ENCODE assay signal across 8 cellular contexts in the genomic region with DNA sequence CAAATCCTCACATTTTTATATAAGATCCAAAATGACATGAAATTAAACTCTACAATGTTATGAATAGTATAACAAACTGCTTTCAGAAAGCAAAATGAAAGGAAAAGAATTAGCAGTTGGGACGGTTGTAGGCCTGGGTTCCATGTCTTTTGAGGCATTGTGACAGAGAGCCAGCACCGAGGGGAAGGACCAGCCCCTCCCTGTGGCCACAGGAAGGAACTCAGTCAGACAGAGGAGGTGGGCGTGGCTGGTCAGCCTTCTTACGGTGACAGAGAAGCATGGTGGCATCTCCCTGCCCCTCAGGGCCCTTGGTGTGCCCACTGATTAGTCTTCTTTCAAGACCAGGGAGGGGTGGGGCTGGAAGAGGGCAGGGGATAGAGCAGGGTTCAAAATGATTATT. TPM values are rescaled to one million over a fixed set of nuclear protein-coding genes. Genes with fewer than 3 reads are reported as not detected.
A peak's percentile ranks its signal among the peaks of the same experiment; 100 is the strongest.
DNase-seq lines count a peak whose midpoint lies in the region; ATAC-seq and TF ChIP-seq lines count a peak whose summit lies in the region.

No MANE protein-coding gene starts in this region.

- TF ChIP-seq POLR2A in testis (IDR thresholded peaks at IDR 0.05): no peak

- peak in 6 of 8 donors; percentile 41 to 73 (median 54) for ATAC-seq in heart right ventricle
- no peak for ATAC-seq in GM19452 (IDR thresholded peaks at IDR 0.05; ENCODE audit: unreplicated experiment)

- peak; percentile 74 for DNase-seq in ELF-1 (ENCODE audit: low read depth, low spot score)
- DNase-seq in H7: peak; percentile 80
- DNase-seq in NCI-H524 treated with DMSO at 0.1 percent for 48 hours (lab: John Stamatoyannopoulos, UW): peak; percentile 42
- peak; percentile 40 for DNase-seq in activated T-cell treated with anti-CD3 and anti-CD28 coated beads, Interleukin-2, amount 50 U/mL, for 1 hour
- DNase-seq in heart right ventricle: peak; percentile 47 to 52
- peak; percentile 73 for DNase-seq in testis
- DNase-seq in NCI-H774 (lab: John Stamatoyannopoulos, UW): no peak

- H3K27ac ChIP-seq in heart right ventricle (peak overlapping the region in 2 of 10 donors; percentile 35 to 48), testis (no peak overlapping the region)

- H3K9me3 ChIP-seq in heart right ventricle (no peaks in the 10 kb centered on the region), testis (no peaks in the 10 kb centered on the region)

- H3K27me3 ChIP-seq in H7 (ENCODE audit: control insufficient read depth, insufficient read depth, low read length) (no peaks in the 10 kb centered on the region), heart right ventricle (no peaks in the 10 kb centered on the region), testis (no peaks in the 10 kb centered on the region)

- WGBS in heart right ventricle, 2 donors: 22 to 26% methylated on average over 4 of the region's 4 CpGs
- WGBS in testis, 2 donors: 39 to 59% methylated on average over 4 of the region's 4 CpGs

- peak in 7 of 9 donors; percentile 27 to 60 (median 42) for TF ChIP-seq CTCF in heart right ventricle (IDR thresholded peaks at IDR 0.05)
- peak in 2 of 3 experiments; percentile 9 to 23 for TF ChIP-seq CTCF in testis (IDR thresholded peaks at IDR 0.05)

- H3K36me3 ChIP-seq in H7 (replicated peaks; ENCODE audit: control insufficient read depth, insufficient read depth, low read length) (no peaks in the 10 kb centered on the region; the same call in none of the 2 replicates), heart right ventricle (peaks cover 0 to 49% (median 18%) of the 10 kb centered on the region in 9 donors), testis (ENCODE audit: low read depth, missing control alignments) (no peaks in the 10 kb centered on the region)

- H3K4me1 ChIP-seq in heart right ventricle (peaks cover 9 to 47% (median 34%) of the 10 kb centered on the region in 9 donors), testis (peaks cover 8% of the 10 kb centered on the region)

- intact Hi-C loops in heart right ventricle (cut with DNase I): loop anchor here in 4 of 10 donors (5.0 to 10.0 kb wide), 5 partner anchors 87 to 417 kb away; no protein-coding TSS in a partner anchor
- intact Hi-C loops in testis (cut with DNase I; ENCODE audit: low total_unique reads): loop anchor here (5.0 kb wide), 1 partner anchor 87 kb away; no protein-coding TSS in a partner anchor

- H3K4me3 ChIP-seq in H7 (ENCODE audit: insufficient read depth, low read depth, low read length): no peak overlapping the region
- H3K4me3 ChIP-seq in heart right ventricle: no peak overlapping the region
- H3K4me3 ChIP-seq in testis: no peak overlapping the region

RNA-seq across cellular contexts. Expression of a gene that starts 5.7 kb away (rescaled TPM):
- total RNA-seq in H7 (2014; rRNA removed; shearing (Covaris generic)): 3.1 and 3.4 TPM in 2 replicates
- total RNA-seq in heart right ventricle: 10 to 100 TPM in 1 of 10 donors, 1 to 10 TPM in 9; 5.0 to 11.3 (median 7.5) TPM
- polyA plus RNA-seq in heart right ventricle: 1 to 10 TPM; 3.5 to 4.3 TPM
- 10 to 100 TPM; 11.2 to 12.1 TPM for total RNA-seq in testis
- 10.4 TPM for polyA plus RNA-seq in testis (ENCODE audit: insufficient read depth, low read depth, low replicate concordance)

RNA-seq across cellular contexts. Expression of a gene that starts 6.4 kb away (rescaled TPM):
- total RNA-seq in H7 (2014; rRNA removed; shearing (Covaris generic)): 20.0 and 23.9 TPM in 2 replicates
- 10 to 100 TPM; 21.1 to 39.2 (median 31.5) TPM for total RNA-seq in heart right ventricle
- 10 to 100 TPM; 23.6 to 44.3 TPM for polyA plus RNA-seq in heart right ventricle
- total RNA-seq in testis: 10 to 100 TPM; 62.4 to 63.7 TPM
- polyA plus RNA-seq in testis (ENCODE audit: insufficient read depth, low read depth, low replicate concordance): 39.7 TPM

RNA-seq across cellular contexts. Expression of a gene that starts 23.9 kb away (rescaled TPM):
- not detected in 2 replicates for total RNA-seq in H7 (2014; rRNA removed; shearing (Covaris generic))
- total RNA-seq in heart right ventricle (not detected), testis (1 to 10 TPM in 1 of 2 donors, under 1 TPM in 1; 0.87 to 1.2 TPM)
- polyA plus RNA-seq in heart right ventricle (not detected), testis (ENCODE audit: insufficient read depth, low read depth, low replicate concordance) (0.76 TPM)

RNA-seq across cellular contexts. Expression of a gene that starts 30.8 kb away (rescaled TPM):
- 58.2 and 60.7 TPM in 2 replicates for total RNA-seq in H7 (2014; rRNA removed; shearing (Covaris generic))
- total RNA-seq in heart right ventricle (10 to 100 TPM; 38.2 to 88.4 (median 59.3) TPM), testis (100 to 1,000 TPM; 194 to 300 TPM)
- polyA plus RNA-seq in heart right ventricle (10 to 100 TPM; 24.4 to 31.4 TPM), testis (ENCODE audit: insufficient read depth, low read depth, low replicate concordance) (80.6 TPM)
